In the genomic region with DNA sequence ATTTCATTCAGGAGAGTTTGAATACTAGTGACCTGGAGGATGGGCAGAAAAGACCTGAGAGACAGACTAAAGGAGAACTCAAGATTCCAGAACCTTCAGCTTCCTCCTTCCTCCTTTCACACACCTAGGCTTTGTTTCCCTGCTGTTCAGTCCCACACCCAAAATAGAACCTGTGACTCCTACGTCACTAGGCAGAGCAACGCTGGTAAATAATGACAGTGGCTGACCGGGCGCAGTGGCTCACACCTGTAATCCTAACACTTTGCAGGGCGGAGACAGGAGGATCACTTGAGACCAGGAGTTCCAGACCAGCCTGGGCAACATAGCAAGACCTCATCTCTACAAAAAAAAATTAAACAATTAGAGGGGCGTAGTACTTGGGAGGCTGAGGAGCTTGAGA, we compare ENCODE assay signal across 15 cellular contexts.
"Had no signal": no experiment of that assay in that cellular context is flagged by ENCODE, and none has a peak within 500 bp of the region (broad histone marks: within the 10 kb centered on the region; RNA-seq: fewer than 3 reads in every experiment).

No MANE protein-coding gene starts in this region.

- H3K27ac ChIP-seq: cardiac muscle cell, foreskin keratinocyte, left lung, lower lobe of right lung, neutrophil, psoas muscle, sigmoid colon, skin epidermis, tibial artery had no signal

- DNase-seq: dermis blood vessel endothelial cell; foreskin keratinocyte; hypothalamus; left lung; lower lobe of right lung; naive thymus-derived CD4-positive, alpha-beta T cell; sigmoid colon; stimulated activated CD4-positive, alpha-beta T cell treated with anti-CD3 and anti-CD28 coated beads, Interleukin-2, amount 100 ng/mL, for 48 hours; stimulated activated naive CD8-positive, alpha-beta T cell treated with anti-CD3 and anti-CD28 coated beads, Interleukin-15, Interleukin-2, amounts not matched to agents 100 U/mL and 50 U/mL, for 24 hours; tibial artery had no signal

- H3K27me3 ChIP-seq: cardiac muscle cell, sigmoid colon, tibial artery had no signal

- H3K4me1 ChIP-seq: foreskin keratinocyte, left lung, lower lobe of right lung, psoas muscle, sigmoid colon had no signal

- H3K4me3 ChIP-seq: cardiac muscle cell, heart left ventricle, left lung, lower lobe of right lung, psoas muscle, sigmoid colon, skin epidermis, tibial artery had no signal

- H3K36me3 ChIP-seq: left lung, lower lobe of right lung, neutrophil had no signal

- H3K9me3 ChIP-seq: heart left ventricle, left lung, lower lobe of right lung, neutrophil, psoas muscle, sigmoid colon, tibial artery had no signal
